In the genomic region with DNA sequence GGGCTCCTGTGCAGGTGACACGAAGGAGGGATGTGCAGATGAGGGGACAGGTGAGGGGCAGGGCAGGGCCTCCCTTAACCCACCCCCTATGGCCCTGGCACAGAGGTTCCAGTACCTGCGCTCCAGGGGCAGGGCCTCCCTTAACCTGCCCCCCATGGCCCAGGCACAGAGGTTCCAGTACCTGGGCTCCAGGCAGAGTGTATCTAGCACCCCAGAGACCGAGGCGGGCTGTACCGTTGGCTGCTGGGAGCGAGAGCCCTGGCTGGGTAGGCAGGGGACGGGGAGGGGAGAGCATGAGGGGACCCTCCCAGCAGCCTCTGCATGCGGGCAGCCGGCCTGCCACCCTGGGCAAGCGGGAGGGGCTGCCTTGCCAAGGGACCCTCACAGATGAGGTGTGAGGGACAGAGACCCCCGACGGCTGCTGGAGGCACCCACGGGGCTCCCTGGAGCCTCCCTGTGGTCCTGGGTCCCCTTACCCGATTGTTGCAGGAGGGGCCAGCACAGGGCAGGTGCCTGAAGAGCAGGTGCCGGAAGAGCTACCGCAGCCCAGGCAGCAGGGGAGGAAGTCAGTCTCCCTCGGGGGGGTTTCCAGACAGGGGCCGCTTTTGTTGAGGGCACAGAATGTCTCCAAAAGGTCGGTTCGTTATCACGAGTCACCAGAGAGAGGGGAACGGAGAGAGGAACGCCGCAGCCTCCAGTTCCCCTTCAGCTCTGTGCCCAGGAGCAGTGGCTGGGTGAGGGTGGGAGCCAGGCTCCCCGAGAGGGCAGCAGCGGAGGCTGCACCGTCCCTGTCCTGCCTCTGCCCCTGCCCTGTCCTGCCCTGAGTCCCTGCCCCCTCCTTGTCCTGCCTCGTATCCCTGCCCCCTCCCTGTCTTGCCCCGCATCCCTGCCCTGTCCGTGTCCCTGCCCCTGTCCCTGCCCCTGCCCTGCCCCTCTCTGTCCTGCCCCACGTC, we compare ENCODE assay signal across 8 cellular contexts. TPM values are rescaled to one million over a fixed set of nuclear protein-coding genes. Genes with fewer than 3 reads are reported as not detected.
DNase-seq lines count a peak whose midpoint lies in the region; ATAC-seq and TF ChIP-seq lines count a peak whose summit lies in the region.
"Not testable (repeated sequence)": the region's sequence is repeated elsewhere in the genome, so short reads cannot be mapped to it uniquely, and the experiment has no call there.
"Had no signal": no experiment of that assay in that cellular context is flagged by ENCODE, and none has a peak within 500 bp of the region (broad histone marks: within the 10 kb centered on the region; RNA-seq: fewer than 3 reads in every experiment).

No MANE protein-coding gene starts in this region.

- TF ChIP-seq CTCF in GM12864 (IDR thresholded peaks at IDR 0.05; ENCODE audit: low read depth, low read length, missing control alignments), result not testable (repeated sequence)

- not testable (repeated sequence) for H3K27ac Mint-ChIP-seq in T-cell; activated naive CD4-positive, alpha-beta T cell treated with anti-CD3 and anti-CD28 coated beads, Interleukin-2, amount 50 U/mL, for 72 hours

- not testable (repeated sequence) for H3K36me3 Mint-ChIP-seq in T-cell; activated naive CD4-positive, alpha-beta T cell treated with anti-CD3 and anti-CD28 coated beads, Interleukin-2, amount 50 U/mL, for 72 hours

- H3K4me3 Mint-ChIP-seq in T-cell, result not testable (repeated sequence)

- CTCF ChIA-PET in T-cell (lab: Charles Lee), result not testable (repeated sequence)

- peak; percentile 55 to 75 (median 70) for ATAC-seq in T-cell (replicated peaks in 1 of 4)
- ATAC-seq in activated naive CD4-positive, alpha-beta T cell treated with anti-CD3 and anti-CD28 coated beads, Interleukin-2, amount 50 U/mL, for 72 hours, result peak; percentile 27 to 49
- ATAC-seq in Right ventricle myocardium superior (ENCODE audit: poor library complexity), result peak; percentile 23

- peak overlapping the region; percentile 44 for H3K4me3 ChIP-seq in GM12864 (ENCODE audit: low read depth, low read length)

- not testable (repeated sequence) for H3K9me3 Mint-ChIP-seq in T-cell; activated naive CD4-positive, alpha-beta T cell treated with anti-CD3 and anti-CD28 coated beads, Interleukin-2, amount 50 U/mL, for 72 hours

- H3K4me1 Mint-ChIP-seq in T-cell, result not testable (repeated sequence)

- POLR2A ChIA-PET in T-cell (lab: Charles Lee), result not testable (repeated sequence)

- intact Hi-C loops in Right ventricle myocardium superior (cut with DNase I), result not testable (repeated sequence)

- DNase-seq in GM12864 (ENCODE audit: low read depth); Right ventricle myocardium superior: not testable (repeated sequence)
- DNase-seq in T-cell (peak in 9 of 34 experiments; percentile 0 to 63 (median 10)), activated T-cell treated with anti-CD3 and anti-CD28 coated beads for 1 hour (ENCODE audit: low read depth) (peak; percentile 0), mesenteric fat pad (ENCODE audit: low spot score) (peak; percentile 4)
- DNase-seq in activated naive CD4-positive, alpha-beta T cell treated with anti-CD3 and anti-CD28 coated beads, Interleukin-2, amount 50 U/mL, for 72 hours (ENCODE audit: low spot score in 2 of 2), result peak in 1 of 2 donors; percentile 52
- peak; percentile 2 to 17 for DNase-seq in stimulated activated CD4-positive, alpha-beta T cell treated with anti-CD3 and anti-CD28 coated beads, Interleukin-2, amount 100 ng/mL, for 24 hours

- not testable (repeated sequence) for H3K27me3 Mint-ChIP-seq in T-cell

RNA-seq across cellular contexts. Expression of gene GATD3, which starts 26.1 kb away (rescaled TPM):
- total RNA-seq in T-cell (10 to 100 TPM; 12.3 to 75.0 (median 21.1) TPM), Right ventricle myocardium superior (146 TPM), mesenteric fat pad (10.8 TPM)
- 10 to 100 TPM; 35.3 to 76.8 TPM for total RNA-seq in activated naive CD4-positive, alpha-beta T cell treated with anti-CD3 and anti-CD28 coated beads, Interleukin-2, amount 50 U/mL, for 72 hours
- total RNA-seq: ascending aorta had no signal

RNA-seq across cellular contexts. Expression of gene PWP2, which starts 52.4 kb away (rescaled TPM):
- 10 to 100 TPM in 4 of 5 donors, 1 to 10 TPM in 1; 8.9 to 39.3 (median 12.3) TPM for total RNA-seq in T-cell
- total RNA-seq in activated naive CD4-positive, alpha-beta T cell treated with anti-CD3 and anti-CD28 coated beads, Interleukin-2, amount 50 U/mL, for 72 hours, result 10 to 100 TPM; 38.6 to 51.6 TPM
- total RNA-seq in Right ventricle myocardium superior, result 8.6 TPM
- total RNA-seq in mesenteric fat pad, result 3.6 TPM
